In genomic region chr11:131397666-131398065, GRCh38 we compare ENCODE assay signal across 21 cellular contexts. TPM values are rescaled to one million over a fixed set of nuclear protein-coding genes. Genes with fewer than 3 reads are reported as not detected.
DNase-seq lines count a peak whose midpoint lies in the region; ATAC-seq and TF ChIP-seq lines count a peak whose summit lies in the region.
"Had no signal": no experiment of that assay in that cellular context is flagged by ENCODE, and none has a peak within 500 bp of the region (broad histone marks: within the 10 kb centered on the region; RNA-seq: fewer than 3 reads in every experiment).

No MANE protein-coding gene starts in this region.

- DNase-seq in G401 (ENCODE audit: low spot score) (peak; percentile 4), NCI-H524 (lab: John Stamatoyannopoulos, UW) (peak; percentile 70 to 89), WERI-Rb-1 (peak; percentile 67), left colon (peak in 1 of 2 donors; percentile 8), mesenteric fat pad (ENCODE audit: low spot score) (no peak), NCI-H128 (lab: John Stamatoyannopoulos, UW; ENCODE audit: unreplicated experiment) (no peak)
- no peak for DNase-seq in activated CD8-positive, alpha-beta T cell treated with anti-CD3 and anti-CD28 coated beads, Interleukin-2, amount 10 ng/mL, durations not matched to agents 7 days and 5 days
- DNase-seq: ACHN; BE2C; C1 segment of cervical spinal cord; CD4-positive, CD25-positive, alpha-beta regulatory T cell; CD8-positive, alpha-beta memory T cell; COR-L47; DMS 273 treated with DMSO at 0.1 percent for 48 hours; DMS53; DND-41; EL; GM23248; HCEC 1CT had no signal

- H3K9me3 Mint-ChIP-seq in activated CD8-positive, alpha-beta T cell treated with anti-CD3 and anti-CD28 coated beads, Interleukin-2, amount 10 ng/mL, durations not matched to agents 7 days and 5 days (ENCODE audit: insufficient read depth): no peaks in the 10 kb centered on the region

- H3K36me3 ChIP-seq in WERI-Rb-1: no peaks in the 10 kb centered on the region
- H3K36me3 ChIP-seq: BE2C had no signal

- no peaks in the 10 kb centered on the region for H3K27me3 ChIP-seq in WERI-Rb-1 (ENCODE audit: insufficient read depth, low read depth, severe bottlenecking)
- H3K27me3 ChIP-seq: BE2C had no signal

- POLR2A ChIA-PET in activated CD8-positive, alpha-beta T cell treated with anti-CD3 and anti-CD28 coated beads, Interleukin-2, amount 10 ng/mL, durations not matched to agents 7 days and 5 days (lab: Charles Lee): no interaction called here

- H3K36me3 Mint-ChIP-seq in activated CD8-positive, alpha-beta T cell treated with anti-CD3 and anti-CD28 coated beads, Interleukin-2, amount 10 ng/mL, durations not matched to agents 7 days and 5 days (ENCODE audit: low read depth): no peaks in the 10 kb centered on the region
- H3K36me3 Mint-ChIP-seq: CD4-positive, CD25-positive, alpha-beta regulatory T cell; CD8-positive, alpha-beta memory T cell had no signal

- H3K27me3 Mint-ChIP-seq in activated CD8-positive, alpha-beta T cell treated with anti-CD3 and anti-CD28 coated beads, Interleukin-2, amount 10 ng/mL, durations not matched to agents 7 days and 5 days (ENCODE audit: low read depth): no peaks in the 10 kb centered on the region
- H3K27me3 Mint-ChIP-seq: CD8-positive, alpha-beta memory T cell had no signal

- in situ Hi-C loops in G401 (cut with HindIII; ENCODE audit: low sequenced_read_pairs): no loop called here

- intact Hi-C loops in left colon (cut with DNase I, micrococcal nuclease): no loop called here

- no peaks in the 10 kb centered on the region for H3K4me1 Mint-ChIP-seq in activated CD8-positive, alpha-beta T cell treated with anti-CD3 and anti-CD28 coated beads, Interleukin-2, amount 10 ng/mL, durations not matched to agents 7 days and 5 days (ENCODE audit: low read depth)
- H3K4me1 Mint-ChIP-seq: CD4-positive, CD25-positive, alpha-beta regulatory T cell; CD8-positive, alpha-beta memory T cell had no signal

- H3K4me3 ChIP-seq in WERI-Rb-1 (ENCODE audit: low read depth, low read length): no peak overlapping the region
- H3K4me3 ChIP-seq: GM23248 had no signal

- no peaks in the 10 kb centered on the region for H3K9me3 ChIP-seq in WERI-Rb-1 (ENCODE audit: severe bottlenecking)
- H3K9me3 ChIP-seq: BE2C had no signal

- H3K4me3 Mint-ChIP-seq in activated CD8-positive, alpha-beta T cell treated with anti-CD3 and anti-CD28 coated beads, Interleukin-2, amount 10 ng/mL, durations not matched to agents 7 days and 5 days: no peak overlapping the region
- H3K4me3 Mint-ChIP-seq: CD4-positive, CD25-positive, alpha-beta regulatory T cell; CD8-positive, alpha-beta memory T cell had no signal

- H3K27ac Mint-ChIP-seq in activated CD8-positive, alpha-beta T cell treated with anti-CD3 and anti-CD28 coated beads, Interleukin-2, amount 10 ng/mL, durations not matched to agents 7 days and 5 days: no peak overlapping the region
- H3K27ac Mint-ChIP-seq: CD4-positive, CD25-positive, alpha-beta regulatory T cell had no signal

- peak overlapping the region; percentile 53 for H3K27ac ChIP-seq in WERI-Rb-1
- H3K27ac ChIP-seq: GM23248 had no signal

- no peak for TF ChIP-seq CTCF in WERI-Rb-1 (IDR thresholded peaks at IDR 0.05; ENCODE audit: low read depth, low read length)

- ATAC-seq in left colon (peak; percentile 48), HG02642 (IDR thresholded peaks at IDR 0.05; ENCODE audit: poor library complexity, unreplicated experiment) (no peak)
- ATAC-seq in activated CD8-positive, alpha-beta T cell treated with anti-CD3 and anti-CD28 coated beads, Interleukin-2, amount 10 ng/mL, durations not matched to agents 7 days and 5 days: no peak

- CTCF ChIA-PET in activated CD8-positive, alpha-beta T cell treated with anti-CD3 and anti-CD28 coated beads, Interleukin-2, amount 10 ng/mL, durations not matched to agents 7 days and 5 days (lab: Charles Lee): no interaction called here

RNA-seq across cellular contexts. Expression of gene NTM, which starts 27.3 kb away (rescaled TPM):
- total RNA-seq in G401 (2014; rRNA removed; shearing (Covaris generic)): 11.4 and 11.5 TPM in 2 replicates
- 1 to 10 TPM; 1.0 to 1.7 TPM for total RNA-seq in left colon
- not detected for total RNA-seq in activated CD8-positive, alpha-beta T cell treated with anti-CD3 and anti-CD28 coated beads, Interleukin-2, amount 10 ng/mL, durations not matched to agents 7 days and 5 days
- 2.9 TPM for total RNA-seq in mesenteric fat pad
- total RNA-seq: CD4-positive, CD25-positive, alpha-beta regulatory T cell; CD8-positive, alpha-beta memory T cell; HT-29 had no signal

Comparison
In these comparisons a context has a peak if more than half of its experiments do, and no peak if none do; other contexts are left out.
1. DNase-seq: peak in G401 (single experiment), NCI-H524 (2 of 2) and WERI-Rb-1 (single experiment); none in activated CD8-positive, alpha-beta T cell treated with anti-CD3 and anti-CD28 coated beads, Interleukin-2, amount 10 ng/mL, durations not matched to agents 7 days and 5 days (single experiment), mesenteric fat pad (single experiment) and NCI-H128 (single experiment).